Comparison of ENCODE assay signal across 14 cellular contexts in genomic region chr16:69599731-69600130, GRCh38.
"Had no signal": no experiment of that assay in that cellular context is flagged by ENCODE, and none has a peak within 500 bp of the region (broad histone marks: within the 10 kb centered on the region; RNA-seq: fewer than 3 reads in every experiment).

No MANE protein-coding gene starts in this region.

- H3K27me3 ChIP-seq: esophagus muscularis mucosa, testis had no signal

- H3K4me3 ChIP-seq: esophagus muscularis mucosa, lung, testis had no signal

- H3K9me3 ChIP-seq: esophagus muscularis mucosa, testis had no signal

- FAIRE-seq: urothelium cell line had no signal

- DNase-seq: activated CD4-positive, alpha-beta memory T cell treated with anti-CD3 and anti-CD28 coated beads for 36 hours; activated gamma-delta T cell treated with Interleukin-2 at 50 U/mL for 16 hours; activated T-cell treated with anti-CD3 and anti-CD28 coated beads, Interleukin-2, amount 50 U/mL, for 48 hours; cerebellar nuclear complex; glutamatergic neuron; stimulated activated CD4-positive, alpha-beta T cell treated with anti-CD3 and anti-CD28 coated beads, Interleukin-4, amount 100 ng/mL, for 1 hour; stimulated activated CD8-positive, alpha-beta memory T cell treated with anti-CD3 and anti-CD28 coated beads, Interleukin-4, amount 100 ng/mL, for 48 hours; stimulated activated naive CD8-positive, alpha-beta T cell treated with anti-CD3 and anti-CD28 coated beads, Interleukin-15, amount 100 ng/mL, for 72 hours; T1000; testis had no signal

- ATAC-seq: natural killer cell treated with Interleukin-12 subunit alpha and Interleukin-12 subunit beta and Interleukin-15 and Interleukin-18, amount 100 ng/mL, for 72 hours; stimulated activated naive CD8-positive, alpha-beta T cell treated with anti-CD3 and anti-CD28 coated beads, Interleukin-15, amount 100 ng/mL, for 72 hours had no signal

- H3K27ac ChIP-seq: esophagus muscularis mucosa, testis had no signal

- H3K4me1 ChIP-seq: testis had no signal

- H3K36me3 ChIP-seq: esophagus muscularis mucosa had no signal
